Comparison of ENCODE assay signal across 1 cellular context in genomic region chrX:154397888-154398667, GRCh38.
TF ChIP-seq lines count a peak whose summit lies in the region.

Gene RPL10, plus strand, starts transcription at chrX:154398377. Its CDS starts 143 bp downstream, at chrX:154398520.

TF ChIP-seq in HepG2, 621 proteins besides CTCF, POLR2A, EP300 and RAD21 (continued from another document and continues in another):
- TF ChIP-seq, protein P1, sequence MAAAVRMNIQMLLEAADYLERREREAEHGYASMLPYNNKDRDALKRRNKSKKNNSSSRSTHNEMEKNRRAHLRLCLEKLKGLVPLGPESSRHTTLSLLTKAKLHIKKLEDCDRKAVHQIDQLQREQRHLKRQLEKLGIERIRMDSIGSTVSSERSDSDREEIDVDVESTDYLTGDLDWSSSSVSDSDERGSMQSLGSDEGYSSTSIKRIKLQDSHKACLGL (CRISPR knock-in tag; IDR thresholded peaks at IDR 0.05) = no peak
- TF ChIP-seq ZNF282 (IDR thresholded peaks at IDR 0.05; ENCODE audit: partially characterized antibody) (no peak), ZNF407 (CRISPR knock-in tag; IDR thresholded peaks at IDR 0.05; ENCODE audit: not compliant biosample characterization) (no peak), TOPORS (CRISPR knock-in tag; IDR thresholded peaks at IDR 0.05) (no peak), ZBTB33 (CRISPR knock-in tag; IDR thresholded peaks at IDR 0.05) (no peak), BCL6 (CRISPR knock-in tag; IDR thresholded peaks at IDR 0.05) (0 out of 2 replicates have a peak, but pooled peaks have one; percentile 7), ZNF777 (CRISPR knock-in tag; IDR thresholded peaks at IDR 0.05) (peak; percentile 39), MAFG (CRISPR knock-in tag; IDR thresholded peaks at IDR 0.05) (no peak), RARA (CRISPR knock-in tag; IDR thresholded peaks at IDR 0.05) (no peak; the same call in 1 of the 2 replicates), MLLT10 (CRISPR knock-in tag; IDR thresholded peaks at IDR 0.05) (no peak), THAP11 (CRISPR knock-in tag; IDR thresholded peaks at IDR 0.05) (peak; percentile 86), RBFOX2 (IDR thresholded peaks at IDR 0.05; ENCODE audit: low read depth, low read length) (peak; percentile 84), ZNF746 (CRISPR knock-in tag; IDR thresholded peaks at IDR 0.05) (no peak), ZNF317 (CRISPR knock-in tag; IDR thresholded peaks at IDR 0.05) (peak; percentile 67; the same call in 1 of the 2 replicates), MBNL3 (CRISPR knock-in tag; conservative IDR thresholded peaks at IDR 0.05) (no peak), ZNF768 (CRISPR knock-in tag; IDR thresholded peaks at IDR 0.05) (no peak), MIER3 (CRISPR knock-in tag; IDR thresholded peaks at IDR 0.05; ENCODE audit: borderline replicate concordance) (no peak; the same call in 1 of the 2 replicates), MXD3 (CRISPR knock-in tag; IDR thresholded peaks at IDR 0.05) (no peak), AHR (CRISPR knock-in tag; IDR thresholded peaks at IDR 0.05) (peak; percentile 22; the same call in 1 of the 2 replicates), MTERF4 (CRISPR knock-in tag; IDR thresholded peaks at IDR 0.05) (no peak), TBX3 (IDR thresholded peaks at IDR 0.05; ENCODE audit: borderline replicate concordance) (no peak), ZNF383 (CRISPR knock-in tag; IDR thresholded peaks at IDR 0.05; ENCODE audit: borderline replicate concordance) (no peak), ZNF709 (CRISPR knock-in tag; IDR thresholded peaks at IDR 0.05) (0 out of 2 replicates have a peak, but pooled peaks have one; percentile 9), ZNF772 (CRISPR knock-in tag; IDR thresholded peaks at IDR 0.05) (no peak), ZNF33A (CRISPR knock-in tag; IDR thresholded peaks at IDR 0.05; ENCODE audit: borderline replicate concordance) (no peak)
- TF ChIP-seq, protein P2, sequence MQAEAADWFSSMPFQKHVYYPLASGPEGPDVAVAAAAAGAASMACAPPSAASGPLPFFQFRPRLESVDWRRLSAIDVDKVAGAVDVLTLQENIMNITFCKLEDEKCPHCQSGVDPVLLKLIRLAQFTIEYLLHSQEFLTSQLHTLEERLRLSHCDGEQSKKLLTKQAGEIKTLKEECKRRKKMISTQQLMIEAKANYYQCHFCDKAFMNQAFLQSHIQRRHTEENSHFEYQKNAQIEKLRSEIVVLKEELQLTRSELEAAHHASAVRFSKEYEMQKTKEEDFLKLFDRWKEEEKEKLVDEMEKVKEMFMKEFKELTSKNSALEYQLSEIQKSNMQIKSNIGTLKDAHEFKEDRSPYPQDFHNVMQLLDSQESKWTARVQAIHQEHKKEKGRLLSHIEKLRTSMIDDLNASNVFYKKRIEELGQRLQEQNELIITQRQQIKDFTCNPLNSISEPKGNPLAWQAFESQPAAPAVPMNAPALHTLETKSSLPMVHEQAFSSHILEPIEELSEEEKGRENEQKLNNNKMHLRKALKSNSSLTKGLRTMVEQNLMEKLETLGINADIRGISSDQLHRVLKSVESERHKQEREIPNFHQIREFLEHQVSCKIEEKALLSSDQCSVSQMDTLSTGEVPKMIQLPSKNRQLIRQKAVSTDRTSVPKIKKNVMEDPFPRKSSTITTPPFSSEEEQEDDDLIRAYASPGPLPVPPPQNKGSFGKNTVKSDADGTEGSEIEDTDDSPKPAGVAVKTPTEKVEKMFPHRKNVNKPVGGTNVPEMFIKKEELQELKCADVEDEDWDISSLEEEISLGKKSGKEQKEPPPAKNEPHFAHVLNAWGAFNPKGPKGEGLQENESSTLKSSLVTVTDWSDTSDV (CRISPR knock-in tag; IDR thresholded peaks at IDR 0.05) = no peak
- TF ChIP-seq, protein P3, sequence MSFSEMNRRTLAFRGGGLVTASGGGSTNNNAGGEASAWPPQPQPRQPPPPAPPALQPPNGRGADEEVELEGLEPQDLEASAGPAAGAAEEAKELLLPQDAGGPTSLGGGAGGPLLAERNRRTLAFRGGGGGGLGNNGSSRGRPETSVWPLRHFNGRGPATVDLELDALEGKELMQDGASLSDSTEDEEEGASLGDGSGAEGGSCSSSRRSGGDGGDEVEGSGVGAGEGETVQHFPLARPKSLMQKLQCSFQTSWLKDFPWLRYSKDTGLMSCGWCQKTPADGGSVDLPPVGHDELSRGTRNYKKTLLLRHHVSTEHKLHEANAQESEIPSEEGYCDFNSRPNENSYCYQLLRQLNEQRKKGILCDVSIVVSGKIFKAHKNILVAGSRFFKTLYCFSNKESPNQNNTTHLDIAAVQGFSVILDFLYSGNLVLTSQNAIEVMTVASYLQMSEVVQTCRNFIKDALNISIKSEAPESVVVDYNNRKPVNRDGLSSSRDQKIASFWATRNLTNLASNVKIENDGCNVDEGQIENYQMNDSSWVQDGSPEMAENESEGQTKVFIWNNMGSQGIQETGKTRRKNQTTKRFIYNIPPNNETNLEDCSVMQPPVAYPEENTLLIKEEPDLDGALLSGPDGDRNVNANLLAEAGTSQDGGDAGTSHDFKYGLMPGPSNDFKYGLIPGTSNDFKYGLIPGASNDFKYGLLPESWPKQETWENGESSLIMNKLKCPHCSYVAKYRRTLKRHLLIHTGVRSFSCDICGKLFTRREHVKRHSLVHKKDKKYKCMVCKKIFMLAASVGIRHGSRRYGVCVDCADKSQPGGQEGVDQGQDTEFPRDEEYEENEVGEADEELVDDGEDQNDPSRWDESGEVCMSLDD (CRISPR knock-in tag; IDR thresholded peaks at IDR 0.05; ENCODE audit: borderline replicate concordance) = no peak
- TF ChIP-seq, protein P4, sequence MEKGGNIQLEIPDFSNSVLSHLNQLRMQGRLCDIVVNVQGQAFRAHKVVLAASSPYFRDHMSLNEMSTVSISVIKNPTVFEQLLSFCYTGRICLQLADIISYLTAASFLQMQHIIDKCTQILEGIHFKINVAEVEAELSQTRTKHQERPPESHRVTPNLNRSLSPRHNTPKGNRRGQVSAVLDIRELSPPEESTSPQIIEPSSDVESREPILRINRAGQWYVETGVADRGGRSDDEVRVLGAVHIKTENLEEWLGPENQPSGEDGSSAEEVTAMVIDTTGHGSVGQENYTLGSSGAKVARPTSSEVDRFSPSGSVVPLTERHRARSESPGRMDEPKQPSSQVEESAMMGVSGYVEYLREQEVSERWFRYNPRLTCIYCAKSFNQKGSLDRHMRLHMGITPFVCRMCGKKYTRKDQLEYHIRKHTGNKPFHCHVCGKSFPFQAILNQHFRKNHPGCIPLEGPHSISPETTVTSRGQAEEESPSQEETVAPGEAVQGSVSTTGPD (CRISPR knock-in tag; IDR thresholded peaks at IDR 0.05) = no peak
- TF ChIP-seq, protein P5, sequence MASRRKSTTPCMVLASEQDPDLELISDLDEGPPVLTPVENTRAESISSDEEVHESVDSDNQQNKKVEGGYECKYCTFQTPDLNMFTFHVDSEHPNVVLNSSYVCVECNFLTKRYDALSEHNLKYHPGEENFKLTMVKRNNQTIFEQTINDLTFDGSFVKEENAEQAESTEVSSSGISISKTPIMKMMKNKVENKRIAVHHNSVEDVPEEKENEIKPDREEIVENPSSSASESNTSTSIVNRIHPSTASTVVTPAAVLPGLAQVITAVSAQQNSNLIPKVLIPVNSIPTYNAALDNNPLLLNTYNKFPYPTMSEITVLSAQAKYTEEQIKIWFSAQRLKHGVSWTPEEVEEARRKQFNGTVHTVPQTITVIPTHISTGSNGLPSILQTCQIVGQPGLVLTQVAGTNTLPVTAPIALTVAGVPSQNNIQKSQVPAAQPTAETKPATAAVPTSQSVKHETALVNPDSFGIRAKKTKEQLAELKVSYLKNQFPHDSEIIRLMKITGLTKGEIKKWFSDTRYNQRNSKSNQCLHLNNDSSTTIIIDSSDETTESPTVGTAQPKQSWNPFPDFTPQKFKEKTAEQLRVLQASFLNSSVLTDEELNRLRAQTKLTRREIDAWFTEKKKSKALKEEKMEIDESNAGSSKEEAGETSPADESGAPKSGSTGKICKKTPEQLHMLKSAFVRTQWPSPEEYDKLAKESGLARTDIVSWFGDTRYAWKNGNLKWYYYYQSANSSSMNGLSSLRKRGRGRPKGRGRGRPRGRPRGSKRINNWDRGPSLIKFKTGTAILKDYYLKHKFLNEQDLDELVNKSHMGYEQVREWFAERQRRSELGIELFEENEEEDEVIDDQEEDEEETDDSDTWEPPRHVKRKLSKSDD (CRISPR knock-in tag; IDR thresholded peaks at IDR 0.05; ENCODE audit: low read depth) = no peak
- TF ChIP-seq, protein P6, sequence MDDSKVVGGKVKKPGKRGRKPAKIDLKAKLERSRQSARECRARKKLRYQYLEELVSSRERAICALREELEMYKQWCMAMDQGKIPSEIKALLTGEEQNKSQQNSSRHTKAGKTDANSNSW (CRISPR knock-in tag; IDR thresholded peaks at IDR 0.05; ENCODE audit: borderline replicate concordance) = no peak
- TF ChIP-seq, protein P7, sequence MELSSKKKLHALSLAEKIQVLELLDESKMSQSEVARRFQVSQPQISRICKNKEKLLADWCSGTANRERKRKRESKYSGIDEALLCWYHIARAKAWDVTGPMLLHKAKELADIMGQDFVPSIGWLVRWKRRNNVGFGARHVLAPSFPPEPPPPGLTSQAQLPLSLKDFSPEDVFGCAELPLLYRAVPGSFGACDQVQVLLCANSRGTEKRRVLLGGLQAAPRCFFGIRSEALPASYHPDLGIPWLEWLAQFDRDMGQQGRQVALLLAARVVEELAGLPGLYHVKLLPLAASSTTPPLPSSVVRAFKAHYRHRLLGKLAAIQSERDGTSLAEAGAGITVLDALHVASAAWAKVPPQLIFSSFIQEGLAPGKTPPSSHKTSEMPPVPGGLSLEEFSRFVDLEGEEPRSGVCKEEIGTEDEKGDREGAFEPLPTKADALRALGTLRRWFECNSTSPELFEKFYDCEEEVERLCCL (CRISPR knock-in tag; IDR thresholded peaks at IDR 0.05; ENCODE audit: borderline replicate concordance) = no peak
- TF ChIP-seq, protein P8, sequence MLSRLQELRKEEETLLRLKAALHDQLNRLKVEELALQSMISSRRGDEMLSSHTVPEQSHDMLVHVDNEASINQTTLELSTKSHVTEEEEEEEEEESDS (CRISPR knock-in tag; IDR thresholded peaks at IDR 0.05; ENCODE audit: borderline replicate concordance) = 0 out of 2 replicates have a peak, but pooled peaks have one; percentile 57
